8 cellular contexts compared by ENCODE assay signal in genomic region chr10:97185326-97186058, GRCh38. TPM values are rescaled to one million over a fixed set of nuclear protein-coding genes. Genes with fewer than 3 reads are reported as not detected.
A peak's percentile ranks its signal among the peaks of the same experiment; 100 is the strongest.
DNase-seq lines count a peak whose midpoint lies in the region; ATAC-seq, FAIRE-seq and TF ChIP-seq lines count a peak whose summit lies in the region.

Gene SLIT1 (minus strand): TSS chr10:97185959. CDS start chr10:97185674, 285 bp downstream.

- CTCF ChIA-PET in H1 (lab: Charles Lee; ENCODE audit: partially characterized antibody): interaction anchor here (0.9 to 20.0 kb wide), 10 partner anchors 11 to 113 kb away, joined by 3 to 320 read pairs (median 6); no protein-coding TSS in a partner anchor

- H3K36me3 ChIP-seq in H1 (ENCODE audit: control insufficient read depth in 2 of 4, insufficient read depth in 4 of 4, low read length in 3 of 4): no peaks in the 10 kb centered on the region
- no peaks in the 10 kb centered on the region for H3K36me3 ChIP-seq in parathyroid adenoma (ENCODE audit: control insufficient read depth, insufficient read depth, low read length)

- 4% methylated on average over 47 of the region's 74 CpGs; no CpG with 5 or more reads in 1 of the 2 experiments for WGBS in H1 (ENCODE audit: extremely low coverage in 1 of 2, insufficient coverage in 1 of 2, insufficient read length in 1 of 2, insufficient replicate concordance in 2 of 2, low coverage in 1 of 2, low lambda C conversion rate in 2 of 2, missing lambda C conversion rate in 1 of 2), 2 experiments

- peak within 1 kb of the TSS; percentile 89 for H3K4me2 ChIP-seq in H1 (ENCODE audit: insufficient read depth in 1 of 2, low read depth in 2 of 2, low read length in 2 of 2)
- H3K4me2 ChIP-seq in parathyroid adenoma (ENCODE audit: low read length): peak within 1 kb of the TSS; percentile 55

- H2AK5ac ChIP-seq in H1 (ENCODE audit: low read depth, low read length): 0 out of 2 replicates have a peak within 1 kb of the TSS, but pooled peaks have one; percentile 39

- no peak within 1 kb of the TSS for H2BK120ac ChIP-seq in H1 (replicated peaks; ENCODE audit: low read depth, low read length)

- H3K56ac ChIP-seq in H1 (replicated peaks; ENCODE audit: insufficient read length, low read depth, low read length): peak within 1 kb of the TSS; percentile 33

- no peak within 1 kb of the TSS for H3K14ac ChIP-seq in H1 (ENCODE audit: insufficient read length)

- no peak for TF ChIP-seq CTCF in H1 (IDR thresholded peaks at IDR 0.05; ENCODE audit: control extremely low read depth in 1 of 3, insufficient read depth in 1 of 3, low read depth in 1 of 3, low read length in 3 of 3)
- TF ChIP-seq CTCF in parathyroid adenoma (IDR thresholded peaks at IDR 0.05): no peak

- peak; percentile 25 for DNase-seq in G401 (ENCODE audit: low spot score)
- peak; percentile 76 for DNase-seq in NCI-H2171 treated with DMSO at 0.1 percent for 48 hours (lab: John Stamatoyannopoulos, UW)
- DNase-seq in H1 (ENCODE audit: low read depth in 1 of 2, low spot score in 2 of 2): peak in 1 of 2 experiments; percentile 75
- DNase-seq in LoVo (ENCODE audit: low spot score): no peak

- no peak within 1 kb of the TSS for H3K27ac ChIP-seq in H1 (ENCODE audit: low read depth, low read length)
- H3K27ac ChIP-seq in parathyroid adenoma: no peak within 1 kb of the TSS

- peaks cover 0 to 22% (median 11%) of the 10 kb centered on the region in 4 experiments; a peak in 6 of 7 replicates for H3K4me1 ChIP-seq in H1 (replicated peaks in 1 of 4; ENCODE audit: control insufficient read depth in 3 of 4, insufficient read depth in 4 of 4, low read length in 3 of 4)
- peaks cover 7% of the 10 kb centered on the region for H3K4me1 ChIP-seq in parathyroid adenoma

- POLR2A ChIA-PET in H1 (lab: Charles Lee; ENCODE audit: partially characterized antibody): interaction anchor here (1.3 to 1.6 kb wide), 3 partner anchors 11 to 83 kb away, joined by 3 to 5 read pairs (median 4); no protein-coding TSS in a partner anchor

- H2BK15ac ChIP-seq in H1 (ENCODE audit: low read length): no peak within 1 kb of the TSS; the same call in 1 of the 2 replicates

- H3K27me3 ChIP-seq in H1 (replicated peaks in 1 of 4; ENCODE audit: control insufficient read depth in 3 of 4, extremely low read depth in 1 of 4, insufficient read depth in 3 of 4, low read length in 3 of 4) (peaks cover 27 to 60% (median 51%) of the 10 kb centered on the region in 4 experiments), parathyroid adenoma (ENCODE audit: control insufficient read depth, insufficient read depth, low read length) (no peaks in the 10 kb centered on the region)

- H2BK20ac ChIP-seq in H1 (ENCODE audit: low read length): no peak within 1 kb of the TSS

- H3K18ac ChIP-seq in H1 (ENCODE audit: extremely low read depth, low read length): peak within 1 kb of the TSS; percentile 48

- TF ChIP-seq RAD21 in H1 (IDR thresholded peaks at IDR 0.05 in 1 of 2, conservative IDR thresholded peaks at IDR 0.05 in 1 of 2; ENCODE audit: low read depth in 2 of 2, low read length in 2 of 2): no peak

- peaks cover 0 to 4% of the 10 kb centered on the region in 2 experiments for H4K20me1 ChIP-seq in H1 (replicated peaks in 1 of 2; ENCODE audit: control insufficient read depth in 1 of 2, insufficient read depth in 2 of 2, low read length in 2 of 2)

- H4K8ac ChIP-seq in H1 (ENCODE audit: extremely low read depth, insufficient read depth, low read length): peak within 1 kb of the TSS; percentile 9

- H3K4ac ChIP-seq in H1 (replicated peaks; ENCODE audit: insufficient read length, low read depth, low read length): no peak within 1 kb of the TSS

- peak within 1 kb of the TSS; percentile 68; the same call in 1 of the 2 replicates for H2BK12ac ChIP-seq in H1 (ENCODE audit: low read depth, low read length)

- no peak within 1 kb of the TSS for H4K5ac ChIP-seq in H1 (ENCODE audit: insufficient read length, low read depth, low read length)

- H3K23me2 ChIP-seq in H1 (ENCODE audit: low read depth, low read length): peaks cover 17% of the 10 kb centered on the region; the same call in 1 of the 2 replicates

- H2BK5ac ChIP-seq in H1 (ENCODE audit: low read depth, low read length): no peak within 1 kb of the TSS

- FAIRE-seq in H1 (lab: Jason Lieb, UNC): no peak

- ATAC-seq in HG03469 (IDR thresholded peaks at IDR 0.05; ENCODE audit: unreplicated experiment): no peak
- ATAC-seq in GM18502 (IDR thresholded peaks at IDR 0.05; ENCODE audit: poor library complexity, unreplicated experiment): no peak
- ATAC-seq in GM18517 (IDR thresholded peaks at IDR 0.05; ENCODE audit: unreplicated experiment): no peak

- no peak within 1 kb of the TSS for H4K91ac ChIP-seq in H1 (replicated peaks; ENCODE audit: insufficient read length, low read length)

- H3K4me3 ChIP-seq in H1 (ENCODE audit: extremely low read depth in 1 of 4, insufficient read depth in 2 of 4, low read depth in 3 of 4, low read length in 4 of 4): peak within 1 kb of the TSS; percentile 44 to 70 (median 62)
- H3K4me3 ChIP-seq in parathyroid adenoma (ENCODE audit: low read depth, low read length): peak within 1 kb of the TSS; percentile 9

- in situ Hi-C loops in G401 (cut with HindIII; ENCODE audit: low sequenced_read_pairs): no loop called here

- no peaks in the 10 kb centered on the region for H3K79me1 ChIP-seq in H1 (ENCODE audit: low read depth, low read length)

- H3K9ac ChIP-seq in H1 (replicated peaks in 1 of 4; ENCODE audit: extremely low read depth in 1 of 4, low read depth in 3 of 4, low read length in 3 of 4) (no peak within 1 kb of the TSS; a peak in 2 of 7 replicates), parathyroid adenoma (no peak within 1 kb of the TSS)

- H3K79me2 ChIP-seq in H1 (ENCODE audit: control insufficient read depth in 1 of 2, insufficient read depth in 2 of 2, low read length in 2 of 2) (no peaks in the 10 kb centered on the region), parathyroid adenoma (no peaks in the 10 kb centered on the region)

- TF ChIP-seq EP300 in H1 (IDR thresholded peaks at IDR 0.05; ENCODE audit: borderline replicate concordance in 1 of 2, low read depth in 2 of 2, low read length in 2 of 2): no peak

- H3K23ac ChIP-seq in H1 (ENCODE audit: insufficient read length): no peak within 1 kb of the TSS

- peak within 1 kb of the TSS; percentile 61 for H2AFZ ChIP-seq in H1 (ENCODE audit: low read length)
- H2AFZ ChIP-seq in parathyroid adenoma: peak within 1 kb of the TSS; percentile 79

- no peak for TF ChIP-seq POLR2A in H1 (IDR thresholded peaks at IDR 0.05; ENCODE audit: control extremely low read depth in 1 of 2, low read depth in 2 of 2, low read length in 2 of 2)

- no peaks in the 10 kb centered on the region for H3K9me3 ChIP-seq in H1 (ENCODE audit: insufficient read depth in 2 of 2, low read depth in 1 of 2, low read length in 1 of 2)
- no peaks in the 10 kb centered on the region for H3K9me3 ChIP-seq in parathyroid adenoma (ENCODE audit: control insufficient read depth, low read length)

RNA-seq across cellular contexts. Expression of gene SLIT1, which starts in this region (rescaled TPM):
- total RNA-seq in G401 (2014; rRNA removed; shearing (Covaris generic)): 0.06 and 0.20 TPM in 2 replicates
- total RNA-seq in H1 (2021; fragmentation: NEBNext Ultra II Directional; extraction: Animal tissue kit (Norgen Biotek cat#: 25700)): 0.88 and 1.2 TPM in 2 replicates
- polyA plus RNA-seq in H1 (2011; rRNA removed): 0.70 and 1.1 TPM in 2 replicates
- polyA plus RNA-seq in H1 (2011; cell fraction: cytosol; rRNA removed): 0.79 TPM
- 3.4 TPM for polyA plus RNA-seq in H1 (2011; cell fraction: nucleus; rRNA removed)
- 0.50 to 0.74 TPM (median 0.57 TPM) in 4 replicates for polyA plus RNA-seq in H1 (2012, experiment 1 of 2)
- 0.26 TPM for polyA plus RNA-seq in H1 (2012, experiment 2 of 2)
- polyA plus RNA-seq in H1 (2013, experiment 1 of 2): 0.53 TPM
- 0.39 TPM for polyA plus RNA-seq in H1 (2013, experiment 2 of 2)
- 0.78 and 1.0 TPM in 2 replicates for polyA minus RNA-seq in H1 (2011; rRNA and poly(A)+ RNA removed)
- 0.44 TPM for polyA minus RNA-seq in H1 (2011; cell fraction: cytosol; rRNA and poly(A)+ RNA removed)
- polyA minus RNA-seq in H1 (2011; cell fraction: nucleus; rRNA and poly(A)+ RNA removed): 2.9 TPM

Comparison
In these comparisons a context has a peak if more than half of its experiments do, and no peak if none do; other contexts are left out.
1. Peak in DNase-seq in G401; RNA of the gene not detected or under 1 TPM.